Comparison of ENCODE assay signal across 8 cellular contexts in genomic region chr2:68251187-68251854, GRCh38. TPM values are rescaled to one million over a fixed set of nuclear protein-coding genes. Genes with fewer than 3 reads are reported as not detected.
DNase-seq lines count a peak whose midpoint lies in the region; ATAC-seq and TF ChIP-seq lines count a peak whose summit lies in the region.

No MANE protein-coding gene starts in this region.

- DNase-seq in AG09319 (ENCODE audit: extremely low read depth, low read depth) (peak; percentile 37), NCI-H345 treated with DMSO at 0.1 percent for 48 hours (lab: John Stamatoyannopoulos, UW; ENCODE audit: unreplicated experiment) (peak; percentile 67), cerebellum (ENCODE audit: low spot score) (peak; percentile 70), kidney glomerular epithelial cell (lab: John Stamatoyannopoulos, UW) (peak; percentile 86)
- peak; percentile 64 for DNase-seq in activated CD4-positive, alpha-beta T cell treated with anti-CD3 and anti-CD28 coated beads for 1 hour
- peak; percentile 78 for DNase-seq in stimulated activated CD4-positive, alpha-beta T cell treated with anti-CD3 and anti-CD28 coated beads, Interleukin-1b, Interleukin-23, amount 100 ng/mL, for 48 hours

- peak; percentile 70 for TF ChIP-seq CTCF in AG09319 (IDR thresholded peaks at IDR 0.05; ENCODE audit: low read depth, low read length)

- ATAC-seq in GM19025 (IDR thresholded peaks at IDR 0.05; ENCODE audit: low read depth, unreplicated experiment) (peak; percentile 35), HG03342 (IDR thresholded peaks at IDR 0.05; ENCODE audit: unreplicated experiment) (peak; percentile 56)

RNA-seq across cellular contexts. Expression of gene PPP3R1, which starts 1.0 kb away (rescaled TPM):
- total RNA-seq in cerebellum = 49.3 TPM

Comparison
In these comparisons a context has a peak if more than half of its experiments do, and no peak if none do; other contexts are left out.
1. Peak in every context shown above with its lines: DNase-seq and ATAC-seq.